34 cellular contexts compared by ENCODE assay signal in genomic region chr1:7293702-7294630, GRCh38.
A peak's percentile ranks its signal among the peaks of the same experiment; 100 is the strongest.
DNase-seq lines count a peak whose midpoint lies in the region; ATAC-seq, FAIRE-seq and TF ChIP-seq lines count a peak whose summit lies in the region.
"Had no signal": no experiment of that assay in that cellular context is flagged by ENCODE, and none has a peak within 500 bp of the region (broad histone marks: within the 10 kb centered on the region; RNA-seq: fewer than 3 reads in every experiment).

No MANE protein-coding gene starts in this region.

- H3K4me3 ChIP-seq in BE2C (ENCODE audit: low read depth, low read length) (no peak overlapping the region), WERI-Rb-1 (ENCODE audit: low read depth, low read length) (no peak overlapping the region), mesenchymal stem cell (ENCODE audit: insufficient read depth in 1 of 2, low read depth in 1 of 2, low read length in 2 of 2) (no peak overlapping the region)
- H3K4me3 ChIP-seq: BLaER1 treated with 17β-estradiol and CSF1 and Interleukin-3, amounts not matched to agents 10 nM and 100 nM; esophagus squamous epithelium; gastroesophageal sphincter; MG63; SJSA1; smooth muscle cell; stomach; transverse colon had no signal

- H3K36me3 ChIP-seq in BE2C (no peaks in the 10 kb centered on the region), WERI-Rb-1 (no peaks in the 10 kb centered on the region), mesenchymal stem cell (ENCODE audit: control insufficient read depth in 1 of 2, insufficient read depth in 2 of 2, low read depth in 1 of 2, low read length in 2 of 2) (peaks cover 0 to 3% of the 10 kb centered on the region in 2 experiments)
- H3K36me3 ChIP-seq: BLaER1 treated with 17β-estradiol and CSF1 and Interleukin-3, amounts not matched to agents 10 nM and 100 nM; esophagus squamous epithelium; gastroesophageal sphincter; MG63; SJSA1; stomach; transverse colon had no signal

- H4K91ac ChIP-seq in mesenchymal stem cell (ENCODE audit: low read length): peak overlapping the region; percentile 9

- no peak overlapping the region for H3K14ac ChIP-seq in mesenchymal stem cell (ENCODE audit: low read length in 2 of 2)

- H2BK12ac ChIP-seq in mesenchymal stem cell (ENCODE audit: low read length in 2 of 2): peak overlapping the region; percentile 18 to 74

- H3K27me3 ChIP-seq in BE2C (no peaks in the 10 kb centered on the region), WERI-Rb-1 (ENCODE audit: insufficient read depth, low read depth, severe bottlenecking) (no peaks in the 10 kb centered on the region), mesenchymal stem cell (ENCODE audit: control insufficient read depth in 1 of 2, insufficient read depth in 1 of 2, low read length in 2 of 2) (no peaks in the 10 kb centered on the region)
- H3K27me3 ChIP-seq: BLaER1 treated with 17β-estradiol and CSF1 and Interleukin-3, amounts not matched to agents 10 nM and 100 nM; gastroesophageal sphincter; MG63; SJSA1; transverse colon had no signal

- 91% methylated on average over 15 of the region's 16 CpGs for WGBS in mesenchymal stem cell

- DNase-seq in BE2C (peak; percentile 50), NCI-H2171 (lab: John Stamatoyannopoulos, UW) (peak; percentile 20), WERI-Rb-1 (peak; percentile 31), mesenchymal stem cell (no peak), NCI-H446 treated with DMSO at 0.1 percent for 48 hours (lab: John Stamatoyannopoulos, UW) (no peak), D721Med (ENCODE audit: insufficient read length, low spot score) (no peak), RPMI8226 (no peak)
- DNase-seq: ACHN; activated CD4-positive, CD25-positive, alpha-beta regulatory T cell treated with anti-CD3 and anti-CD28 coated beads, Interleukin-2, amount 50 U/mL, for 72 hours; activated effector memory CD4-positive, alpha-beta T cell treated with Interleukin-2 at 50 U/mL for 16 hours; aorta; Caco-2; DMS79; esophagus squamous epithelium; KBM-7; MG63; natural killer cell; NCI-H1105 treated with DMSO at 0.1 percent for 48 hours; NCI-H2029; NCI-H510A treated with DMSO at 0.1 percent for 48 hours; stimulated activated CD4-positive, alpha-beta T cell treated with anti-CD3 and anti-CD28 coated beads, Interleukin-1b, Interleukin-23, amount 100 ng/mL, for 48 hours; stomach; T-helper 1 cell; transverse colon had no signal

- no peak overlapping the region for H3K4ac ChIP-seq in mesenchymal stem cell (ENCODE audit: low read depth in 1 of 2, low read length in 2 of 2)

- no peak overlapping the region for H4K8ac ChIP-seq in mesenchymal stem cell (ENCODE audit: low read length)

- peak overlapping the region; percentile 63 for H2AK5ac ChIP-seq in mesenchymal stem cell (ENCODE audit: low read length, severe bottlenecking)

- no peak overlapping the region for H3K4me2 ChIP-seq in mesenchymal stem cell (ENCODE audit: low read length, poor library complexity, severe bottlenecking)
- H3K4me2 ChIP-seq: BLaER1 treated with 17β-estradiol and CSF1 and Interleukin-3, amounts not matched to agents 10 nM and 100 nM; smooth muscle cell had no signal

- no peak for TF ChIP-seq CTCF in BE2C (IDR thresholded peaks at IDR 0.05; ENCODE audit: low read depth, low read length)
- TF ChIP-seq CTCF in WERI-Rb-1 (IDR thresholded peaks at IDR 0.05; ENCODE audit: low read depth, low read length): no peak
- TF ChIP-seq CTCF in D721Med (IDR thresholded peaks at IDR 0.05; ENCODE audit: insufficient read depth, missing control alignments): no peak

- no peak overlapping the region for H3K23ac ChIP-seq in mesenchymal stem cell (ENCODE audit: low read length in 2 of 2)

- H3K4me1 ChIP-seq in BE2C: peaks cover 15% of the 10 kb centered on the region
- H3K4me1 ChIP-seq in mesenchymal stem cell (ENCODE audit: control insufficient read depth, insufficient read depth, low read depth, low read length): peaks cover 17% of the 10 kb centered on the region
- H3K4me1 ChIP-seq: Caco-2 had no signal

- no peak for FAIRE-seq in D721Med (lab: Jason Lieb, UNC)
- FAIRE-seq: GM19239, HTR-8/SVneo, islet of Langerhans, TTC549 had no signal

- H3K27ac ChIP-seq in WERI-Rb-1 (no peak overlapping the region), mesenchymal stem cell (ENCODE audit: low read length, poor library complexity, severe bottlenecking) (no peak overlapping the region)
- H3K27ac ChIP-seq: BLaER1 treated with 17β-estradiol and CSF1 and Interleukin-3, amounts not matched to agents 10 nM and 100 nM; esophagus squamous epithelium; gastroesophageal sphincter; SJSA1; transverse colon had no signal

- H2AFZ ChIP-seq in mesenchymal stem cell (ENCODE audit: low read depth, low read length): no peak overlapping the region

- H3K18ac ChIP-seq in mesenchymal stem cell (ENCODE audit: low read depth in 1 of 2, low read length in 2 of 2): peak overlapping the region in 1 of 2 experiments; percentile 9

- no peak overlapping the region for H3K9ac ChIP-seq in mesenchymal stem cell (ENCODE audit: low read length)
- H3K9ac ChIP-seq: BLaER1 treated with 17β-estradiol and CSF1 and Interleukin-3, amounts not matched to agents 10 nM and 100 nM had no signal

- H2BK5ac ChIP-seq in mesenchymal stem cell (ENCODE audit: low read depth, low read length, poor library complexity, severe bottlenecking): no peak overlapping the region

- H2BK120ac ChIP-seq in mesenchymal stem cell (ENCODE audit: low read depth, low read length): no peak overlapping the region

- H3K9me3 ChIP-seq in BE2C (no peaks in the 10 kb centered on the region), WERI-Rb-1 (ENCODE audit: severe bottlenecking) (no peaks in the 10 kb centered on the region), mesenchymal stem cell (ENCODE audit: control insufficient read depth, low read length) (peaks cover 9% of the 10 kb centered on the region)
- H3K9me3 ChIP-seq: Caco-2, esophagus squamous epithelium, transverse colon had no signal

- H2BK15ac ChIP-seq in mesenchymal stem cell (ENCODE audit: low read depth, poor library complexity, severe bottlenecking): no peak overlapping the region

- H3K79me1 ChIP-seq in mesenchymal stem cell (replicated peaks; ENCODE audit: low read length, poor library complexity, severe bottlenecking): peaks cover 1% of the 10 kb centered on the region

- ATAC-seq in GM19467 (IDR thresholded peaks at IDR 0.05; ENCODE audit: unreplicated experiment): no peak
- ATAC-seq: gastroesophageal sphincter, natural killer cell, Panc1 had no signal

Comparison
In these comparisons a context has a peak if more than half of its experiments do, and no peak if none do; other contexts are left out.
1. DNase-seq: peak in BE2C (single experiment), NCI-H2171 (single experiment) and WERI-Rb-1 (single experiment); none in mesenchymal stem cell (single experiment), NCI-H446 treated with DMSO at 0.1 percent for 48 hours (single experiment), D721Med (single experiment) and RPMI8226 (single experiment).